13 cellular contexts compared by ENCODE assay signal in the genomic region with DNA sequence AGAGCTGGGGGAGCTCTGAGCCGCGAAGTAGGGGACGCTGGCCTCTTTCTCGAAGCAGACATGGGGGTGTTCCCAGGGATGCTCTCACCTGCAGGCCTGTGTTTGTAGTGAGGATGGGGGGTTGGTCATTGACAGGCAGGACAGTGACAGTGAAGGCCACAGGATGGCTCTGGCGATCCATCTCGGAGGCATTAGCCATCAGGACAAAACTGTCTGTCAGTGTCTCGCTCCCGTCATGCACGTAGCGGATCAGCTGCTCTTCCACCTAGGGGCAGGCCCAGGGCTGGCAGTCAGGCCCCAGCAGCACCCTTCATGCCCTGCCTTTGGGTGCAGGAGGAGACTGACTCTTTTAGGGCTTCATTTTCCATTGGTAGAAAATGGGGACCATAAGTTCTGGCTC.
"Had no signal": no experiment of that assay in that cellular context is flagged by ENCODE, and none has a peak within 500 bp of the region (broad histone marks: within the 10 kb centered on the region; RNA-seq: fewer than 3 reads in every experiment).

No MANE protein-coding gene starts in this region.

- ATAC-seq: pancreas; stimulated activated effector memory CD8-positive, alpha-beta T cell treated with anti-CD3 and anti-CD28 coated beads, Interleukin-12 subunit alpha, Interleukin-12 subunit beta, amount 100 ng/mL, for 72 hours had no signal

- H3K9me3 ChIP-seq: breast epithelium, esophagus muscularis mucosa, pancreas had no signal

- H3K4me3 ChIP-seq: breast epithelium, dorsolateral prefrontal cortex, esophagus muscularis mucosa, pancreas had no signal

- DNase-seq: activated CD4-positive, alpha-beta T cell treated with anti-CD3 and anti-CD28 coated beads for 1 hour; activated CD4-positive, alpha-beta T cell treated with anti-CD3 and anti-CD28 coated beads, Interleukin-2, amount 50 U/mL, for 4 hours; activated naive CD4-positive, alpha-beta T cell; activated T-cell treated with anti-CD3 and anti-CD28 coated beads for 4 hours; aorta; dorsolateral prefrontal cortex; islet precursor cell; stimulated activated CD4-positive, alpha-beta T cell treated with anti-CD3 and anti-CD28 coated beads, Interleukin-12 subunit alpha, Interleukin-12 subunit beta, amount 100 ng/mL, for 4 hours; stimulated activated CD4-positive, alpha-beta T cell treated with anti-CD3 and anti-CD28 coated beads, Interleukin-2, amount 100 ng/mL, for 24 hours had no signal

- H3K4me1 ChIP-seq: pancreas had no signal

- H3K36me3 ChIP-seq: breast epithelium, pancreas had no signal

- H3K27me3 ChIP-seq: breast epithelium, dorsolateral prefrontal cortex, esophagus muscularis mucosa, pancreas had no signal

- H3K27ac ChIP-seq: breast epithelium, dorsolateral prefrontal cortex, pancreas had no signal
